Comparison of ENCODE assay signal across 12 cellular contexts in the genomic region with DNA sequence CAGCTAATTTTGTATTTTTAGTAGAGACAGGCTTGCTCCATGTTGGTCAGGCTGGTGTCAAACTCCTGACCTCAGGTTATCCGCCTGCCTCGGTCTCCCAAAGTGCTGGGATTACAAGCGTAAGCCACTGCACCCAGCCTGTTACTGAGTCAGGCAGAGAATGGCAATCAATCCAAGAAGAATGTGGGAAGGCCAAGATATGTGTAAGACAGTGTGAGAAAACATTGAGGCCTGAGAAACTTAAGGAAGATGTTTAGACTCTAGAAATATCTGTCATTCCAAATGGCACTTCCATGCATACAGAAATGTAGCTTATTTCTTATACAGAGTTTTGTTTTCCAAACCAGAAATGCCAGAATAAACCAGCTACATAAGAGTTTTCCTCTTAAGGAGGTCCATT.
DNase-seq lines count a peak whose midpoint lies in the region; ATAC-seq and TF ChIP-seq lines count a peak whose summit lies in the region.
"Had no signal": no experiment of that assay in that cellular context is flagged by ENCODE, and none has a peak within 500 bp of the region (broad histone marks: within the 10 kb centered on the region; RNA-seq: fewer than 3 reads in every experiment).

No MANE protein-coding gene starts in this region.

- peaks cover 87% of the 10 kb centered on the region for H3K4me1 Mint-ChIP-seq in activated T-cell treated with anti-CD3 and anti-CD28 coated beads, Interleukin-2, amount 50 U/mL, for 72 hours (ENCODE audit: low read depth)
- H3K4me1 Mint-ChIP-seq in T-cell (peaks cover 79 to 83% (median 83%) of the 10 kb centered on the region in 3 donors), chondrocyte (ENCODE audit: low read depth) (peaks cover 44% of the 10 kb centered on the region)

- H3K27ac Mint-ChIP-seq in activated T-cell treated with anti-CD3 and anti-CD28 coated beads, Interleukin-2, amount 50 U/mL, for 72 hours = peak overlapping the region; percentile 92
- H3K27ac Mint-ChIP-seq in T-cell = peak overlapping the region; percentile 84 to 97
- H3K27ac Mint-ChIP-seq in chondrocyte (ENCODE audit: unreplicated experiment) = peak overlapping the region; percentile 80

- no peak for DNase-seq in activated T-cell treated with anti-CD3 and anti-CD28 coated beads, Interleukin-2, amount 50 U/mL, for 72 hours
- no peak for DNase-seq in activated T-cell treated with anti-CD3 and anti-CD28 coated beads, Interleukin-2, amount 50 U/mL, for 1 hour
- DNase-seq in T-cell = no peak
- DNase-seq in chondrocyte (ENCODE audit: low spot score) = no peak
- DNase-seq in OCI-M1 (lab: John Stamatoyannopoulos, UW) = no peak
- no peak for DNase-seq in medulla oblongata (ENCODE audit: extremely low spot score)
- DNase-seq in OCI-M2 (lab: John Stamatoyannopoulos, UW; ENCODE audit: unreplicated experiment) = no peak
- DNase-seq: COR-L47, H7, NCI-H1092, NCI-H524 had no signal

- TF ChIP-seq CTCF in chondrocyte (IDR thresholded peaks at IDR 0.05) = no peak

- no peak for ATAC-seq in activated T-cell treated with anti-CD3 and anti-CD28 coated beads, Interleukin-2, amount 50 U/mL, for 72 hours (replicated peaks in 1 of 2)
- no peak for ATAC-seq in T-cell (replicated peaks in 1 of 4)
- ATAC-seq: Panc1 had no signal

- POLR2A ChIA-PET in T-cell (lab: Charles Lee) = interaction anchor here (0.6 to 0.9 kb wide), 3 partner anchors 36 to 272 kb away, joined by 4 to 7 read pairs (median 7); no protein-coding TSS in a partner anchor

- no peaks in the 10 kb centered on the region for H3K27me3 Mint-ChIP-seq in activated T-cell treated with anti-CD3 and anti-CD28 coated beads, Interleukin-2, amount 50 U/mL, for 72 hours (ENCODE audit: low read depth)
- H3K27me3 Mint-ChIP-seq in T-cell = no peaks in the 10 kb centered on the region
- no peaks in the 10 kb centered on the region for H3K27me3 Mint-ChIP-seq in chondrocyte (ENCODE audit: low read depth)

- no peak overlapping the region for H3K4me3 Mint-ChIP-seq in activated T-cell treated with anti-CD3 and anti-CD28 coated beads, Interleukin-2, amount 50 U/mL, for 72 hours
- peak overlapping the region in 1 of 3 donors; percentile 10 for H3K4me3 Mint-ChIP-seq in T-cell
- no peak overlapping the region for H3K4me3 Mint-ChIP-seq in chondrocyte (ENCODE audit: unreplicated experiment)

- peaks cover 0 to 3% of the 10 kb centered on the region in 2 donors for H3K9me3 Mint-ChIP-seq in activated T-cell treated with anti-CD3 and anti-CD28 coated beads, Interleukin-2, amount 50 U/mL, for 72 hours
- no peaks in the 10 kb centered on the region for H3K9me3 Mint-ChIP-seq in T-cell
- H3K9me3 Mint-ChIP-seq in chondrocyte (ENCODE audit: low read depth) = no peaks in the 10 kb centered on the region

- CTCF ChIA-PET in T-cell (lab: Charles Lee) = interaction anchor here in 1 of 2 donors (0.6 kb wide), 1 partner anchor 290 kb away, joined by 3 read pairs; no protein-coding TSS in a partner anchor

- H3K36me3 Mint-ChIP-seq in activated T-cell treated with anti-CD3 and anti-CD28 coated beads, Interleukin-2, amount 50 U/mL, for 72 hours (ENCODE audit: insufficient read depth in 2 of 2) = no peaks in the 10 kb centered on the region
- peaks cover 4% of the 10 kb centered on the region for H3K36me3 Mint-ChIP-seq in T-cell
- H3K36me3 Mint-ChIP-seq in chondrocyte (ENCODE audit: low read depth) = no peaks in the 10 kb centered on the region
